Comparison of ENCODE assay signal across 1 cellular context in the genomic region with DNA sequence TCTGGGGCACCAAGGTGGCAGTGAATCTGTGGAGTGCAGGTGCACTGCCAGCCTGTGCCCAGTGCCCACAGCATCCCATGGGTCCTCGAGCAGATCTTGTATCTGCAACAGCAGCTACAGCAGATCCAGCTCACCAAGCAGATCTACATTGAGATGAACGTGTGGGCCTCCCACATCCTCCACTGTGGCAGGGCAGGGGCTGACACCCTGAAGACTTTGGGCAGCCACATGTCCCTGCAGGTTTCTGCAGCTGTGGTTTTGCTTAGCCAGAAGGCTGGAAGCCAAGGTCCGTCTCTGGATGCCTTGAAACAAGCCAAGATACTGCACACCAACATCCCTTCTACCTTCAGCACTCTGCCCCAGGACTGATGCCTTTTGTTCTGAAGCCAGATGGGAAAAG.
TF ChIP-seq lines count a peak whose summit lies in the region.

No MANE protein-coding gene starts in this region.

TF ChIP-seq in HepG2, 621 proteins besides CTCF, POLR2A, EP300 and RAD21:
- no peak for TF ChIP-seq GATA4 (IDR thresholded peaks at IDR 0.05; ENCODE audit: borderline replicate concordance, low read depth)
- TF ChIP-seq, protein P1, sequence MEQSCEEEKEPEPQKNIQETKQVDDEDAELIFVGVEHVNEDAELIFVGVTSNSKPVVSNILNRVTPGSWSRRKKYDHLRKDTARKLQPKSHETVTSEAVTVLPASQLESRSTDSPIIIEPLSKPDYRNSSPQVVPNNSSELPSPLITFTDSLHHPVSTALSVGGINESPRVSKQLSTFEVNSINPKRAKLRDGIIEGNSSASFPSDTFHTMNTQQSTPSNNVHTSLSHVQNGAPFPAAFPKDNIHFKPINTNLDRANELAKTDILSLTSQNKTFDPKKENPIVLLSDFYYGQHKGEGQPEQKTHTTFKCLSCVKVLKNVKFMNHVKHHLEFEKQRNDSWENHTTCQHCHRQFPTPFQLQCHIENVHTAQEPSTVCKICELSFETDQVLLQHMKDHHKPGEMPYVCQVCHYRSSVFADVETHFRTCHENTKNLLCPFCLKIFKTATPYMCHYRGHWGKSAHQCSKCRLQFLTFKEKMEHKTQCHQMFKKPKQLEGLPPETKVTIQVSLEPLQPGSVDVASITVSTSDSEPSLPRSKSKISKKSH (CRISPR knock-in tag; IDR thresholded peaks at IDR 0.05; ENCODE audit: borderline replicate concordance), result 0 out of 2 replicates have a peak, but pooled peaks have one; percentile 42
- no peak for TF ChIP-seq KLF15 (CRISPR knock-in tag; IDR thresholded peaks at IDR 0.05; ENCODE audit: borderline replicate concordance)
- TF ChIP-seq, protein P2, sequence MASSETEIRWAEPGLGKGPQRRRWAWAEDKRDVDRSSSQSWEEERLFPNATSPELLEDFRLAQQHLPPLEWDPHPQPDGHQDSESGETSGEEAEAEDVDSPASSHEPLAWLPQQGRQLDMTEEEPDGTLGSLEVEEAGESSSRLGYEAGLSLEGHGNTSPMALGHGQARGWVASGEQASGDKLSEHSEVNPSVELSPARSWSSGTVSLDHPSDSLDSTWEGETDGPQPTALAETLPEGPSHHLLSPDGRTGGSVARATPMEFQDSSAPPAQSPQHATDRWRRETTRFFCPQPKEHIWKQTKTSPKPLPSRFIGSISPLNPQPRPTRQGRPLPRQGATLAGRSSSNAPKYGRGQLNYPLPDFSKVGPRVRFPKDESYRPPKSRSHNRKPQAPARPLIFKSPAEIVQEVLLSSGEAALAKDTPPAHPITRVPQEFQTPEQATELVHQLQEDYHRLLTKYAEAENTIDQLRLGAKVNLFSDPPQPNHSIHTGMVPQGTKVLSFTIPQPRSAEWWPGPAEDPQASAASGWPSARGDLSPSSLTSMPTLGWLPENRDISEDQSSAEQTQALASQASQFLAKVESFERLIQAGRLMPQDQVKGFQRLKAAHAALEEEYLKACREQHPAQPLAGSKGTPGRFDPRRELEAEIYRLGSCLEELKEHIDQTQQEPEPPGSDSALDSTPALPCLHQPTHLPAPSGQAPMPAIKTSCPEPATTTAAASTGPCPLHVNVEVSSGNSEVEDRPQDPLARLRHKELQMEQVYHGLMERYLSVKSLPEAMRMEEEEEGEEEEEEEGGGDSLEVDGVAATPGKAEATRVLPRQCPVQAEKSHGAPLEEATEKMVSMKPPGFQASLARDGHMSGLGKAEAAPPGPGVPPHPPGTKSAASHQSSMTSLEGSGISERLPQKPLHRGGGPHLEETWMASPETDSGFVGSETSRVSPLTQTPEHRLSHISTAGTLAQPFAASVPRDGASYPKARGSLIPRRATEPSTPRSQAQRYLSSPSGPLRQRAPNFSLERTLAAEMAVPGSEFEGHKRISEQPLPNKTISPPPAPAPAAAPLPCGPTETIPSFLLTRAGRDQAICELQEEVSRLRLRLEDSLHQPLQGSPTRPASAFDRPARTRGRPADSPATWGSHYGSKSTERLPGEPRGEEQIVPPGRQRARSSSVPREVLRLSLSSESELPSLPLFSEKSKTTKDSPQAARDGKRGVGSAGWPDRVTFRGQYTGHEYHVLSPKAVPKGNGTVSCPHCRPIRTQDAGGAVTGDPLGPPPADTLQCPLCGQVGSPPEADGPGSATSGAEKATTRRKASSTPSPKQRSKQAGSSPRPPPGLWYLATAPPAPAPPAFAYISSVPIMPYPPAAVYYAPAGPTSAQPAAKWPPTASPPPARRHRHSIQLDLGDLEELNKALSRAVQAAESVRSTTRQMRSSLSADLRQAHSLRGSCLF (CRISPR knock-in tag; IDR thresholded peaks at IDR 0.05; ENCODE audit: borderline replicate concordance), result no peak
- TF ChIP-seq GABPA (IDR thresholded peaks at IDR 0.05; ENCODE audit: low read depth, low read length), result no peak
- TF ChIP-seq GABPA (CRISPR knock-in tag; IDR thresholded peaks at IDR 0.05; ENCODE audit: low read depth), result no peak
